In genomic region chr5:141094481-141095262, GRCh38 we compare ENCODE assay signal across 1 cellular context.
TF ChIP-seq lines count a peak whose summit lies in the region.

PCDHB2 (plus strand) TSS chr5:141094615; CDS start chr5:141094791, 176 bp downstream.

TF ChIP-seq in endothelial cell of umbilical vein, 7 proteins besides CTCF, POLR2A, EP300 and RAD21 (continued from another document):
- TF ChIP-seq POLR2AphosphoS5 (IDR thresholded peaks at IDR 0.05; ENCODE audit: insufficient read depth, low read depth, low read length) = no peak
